In genomic region chr22:23565942-23566715, GRCh38 we compare ENCODE assay signal across 9 cellular contexts. TPM values are rescaled to one million over a fixed set of nuclear protein-coding genes. Genes with fewer than 3 reads are reported as not detected.
DNase-seq lines count a peak whose midpoint lies in the region; ATAC-seq, FAIRE-seq and TF ChIP-seq lines count a peak whose summit lies in the region.
"Had no signal": no experiment of that assay in that cellular context is flagged by ENCODE, and none has a peak within 500 bp of the region (broad histone marks: within the 10 kb centered on the region; RNA-seq: fewer than 3 reads in every experiment).

No MANE protein-coding gene starts in this region.

- intact Hi-C loops in Panc1 (cut with micrococcal nuclease; ENCODE audit: unreplicated experiment) = no loop called here
- intact Hi-C loops in heart left ventricle (cut with DNase I) = no loop called here
- intact Hi-C loops in prostate gland (cut with DNase I) = no loop called here

- in situ Hi-C loops in Panc1 (cut with HindIII; ENCODE audit: low pct_unique_long_range_greater_than_20kb, low sequenced_read_pairs) = no loop called here

- no peak for FAIRE-seq in GM12891 (lab: Jason Lieb, UNC)

- H3K27ac ChIP-seq in Panc1 (ENCODE audit: low read length) (no peak overlapping the region), heart left ventricle (no peak overlapping the region), prostate gland (no peak overlapping the region), RWPE1 (no peak overlapping the region)

- no peaks in the 10 kb centered on the region for H3K4me1 ChIP-seq in Panc1 (ENCODE audit: control insufficient read depth, insufficient read depth, low read length)
- peaks cover 0 to 17% (median 8%) of the 10 kb centered on the region in 12 donors for H3K4me1 ChIP-seq in heart left ventricle
- H3K4me1 ChIP-seq in prostate gland (replicated peaks) = no peaks in the 10 kb centered on the region

- CTCF ChIA-PET in Panc1 (lab: Charles Lee) (no interaction called here), RWPE1 (lab: Yijun Ruan, JAX) (interaction anchor here (0.6 kb wide), 1 partner anchor 12 kb away, joined by 3 read pairs; no protein-coding TSS in a partner anchor)

- H3K9me3 ChIP-seq in Panc1 (ENCODE audit: control insufficient read depth, insufficient read depth, low read depth, low read length) (no peaks in the 10 kb centered on the region), heart left ventricle (no peaks in the 10 kb centered on the region), prostate gland (no peaks in the 10 kb centered on the region)

- H3K27me3 ChIP-seq in Panc1 (ENCODE audit: control insufficient read depth, insufficient read depth, low read length) (no peaks in the 10 kb centered on the region), heart left ventricle (peaks cover 10 to 43% (median 19%) of the 10 kb centered on the region in 9 donors), prostate gland (replicated peaks; ENCODE audit: insufficient read depth) (no peaks in the 10 kb centered on the region)

- ATAC-seq in Panc1 (no peak), heart left ventricle (peak in 1 of 4 donors; percentile 37), GM19328 (IDR thresholded peaks at IDR 0.05; ENCODE audit: unreplicated experiment) (no peak)

- WGBS in heart left ventricle, 4 donors = 1 to 3% (median 2%) methylated on average over 33 to 76 of the region's 76 CpGs
- under 1% methylated on average over 50 of the region's 76 CpGs for WGBS in prostate gland

- TF ChIP-seq POLR2A in heart left ventricle (IDR thresholded peaks at IDR 0.05) (no peak), prostate gland (IDR thresholded peaks at IDR 0.05) (no peak), GM12891 (IDR thresholded peaks at IDR 0.05; ENCODE audit: low read depth, low read length) (no peak)

- no TSS peak for BruUV-seq in Panc1 (replicated peaks; lab: Mats Ljungman, UMichigan)

- DNase-seq in D341Med (ENCODE audit: low spot score) = peak; percentile 57
- DNase-seq in Panc1 (ENCODE audit: low read depth, low spot score) = no peak
- DNase-seq in heart left ventricle = no peak
- DNase-seq in prostate gland (ENCODE audit: low spot score) = no peak
- no peak for DNase-seq in GM12891 (ENCODE audit: insufficient read length, low spot score)
- DNase-seq in NCI-H187 (lab: John Stamatoyannopoulos, UW) = no peak
- no peak for DNase-seq in RWPE1 (ENCODE audit: low spot score)

- POLR2A ChIA-PET in Panc1 (lab: Charles Lee) = no interaction called here
- POLR2A ChIA-PET in RWPE1 (lab: Yijun Ruan, JAX; ENCODE audit: low non-redundant PET) = no interaction called here

- H3K4me3 ChIP-seq in Panc1 (ENCODE audit: low read depth in 2 of 2, low read length in 2 of 2) (peak overlapping the region; percentile 37 to 48), heart left ventricle (peak overlapping the region in 11 of 12 donors; percentile 6 to 54 (median 45)), prostate gland (peak overlapping the region; percentile 34 to 43)

- H3K36me3 ChIP-seq in Panc1 (ENCODE audit: control insufficient read depth, insufficient read depth, low read length) = no peaks in the 10 kb centered on the region
- H3K36me3 ChIP-seq in heart left ventricle = no peaks in the 10 kb centered on the region
- H3K36me3 ChIP-seq in prostate gland = no peaks in the 10 kb centered on the region

- TF ChIP-seq CTCF in Panc1 (IDR thresholded peaks at IDR 0.05) (no peak), heart left ventricle (IDR thresholded peaks at IDR 0.05) (no peak), prostate gland (IDR thresholded peaks at IDR 0.05) (no peak), RWPE1 (conservative IDR thresholded peaks at IDR 0.05; ENCODE audit: low read depth) (no peak)

TF ChIP-seq in GM12891, 5 proteins besides CTCF, POLR2A, EP300 and RAD21:
- TF ChIP-seq SPI1 (IDR thresholded peaks at IDR 0.05; ENCODE audit: low read depth, low read length) (no peak), POU2F2 (IDR thresholded peaks at IDR 0.05; ENCODE audit: low read depth, low read length) (no peak), PAX5 (IDR thresholded peaks at IDR 0.05; ENCODE audit: insufficient read depth, low read length, severe bottlenecking) (no peak), TAF1 (IDR thresholded peaks at IDR 0.05; ENCODE audit: low read depth, low read length) (no peak), POLR2AphosphoS5 (IDR thresholded peaks at IDR 0.05; ENCODE audit: low read depth, low read length) (no peak)

RNA-seq across cellular contexts. Expression of gene IGLL1, which starts 14.0 kb away (rescaled TPM):
- total RNA-seq in Panc1 (2021; ENCODE audit: unreplicated experiment) = not detected
- not detected for polyA plus RNA-seq in Panc1 (2012; ENCODE audit: insufficient read length)
- total RNA-seq in heart left ventricle = not detected
- polyA plus RNA-seq in heart left ventricle = not detected
- total RNA-seq in prostate gland = under 1 TPM in 1 of 2 donors, not detected in 1; 0.85 TPM
- polyA plus RNA-seq in GM12891 (2012; ENCODE audit: low read depth, missing spikeins) = not detected
- total RNA-seq: lung microvascular endothelial cell had no signal
